ENCODE assay signal across 25 cellular contexts in the genomic region with DNA sequence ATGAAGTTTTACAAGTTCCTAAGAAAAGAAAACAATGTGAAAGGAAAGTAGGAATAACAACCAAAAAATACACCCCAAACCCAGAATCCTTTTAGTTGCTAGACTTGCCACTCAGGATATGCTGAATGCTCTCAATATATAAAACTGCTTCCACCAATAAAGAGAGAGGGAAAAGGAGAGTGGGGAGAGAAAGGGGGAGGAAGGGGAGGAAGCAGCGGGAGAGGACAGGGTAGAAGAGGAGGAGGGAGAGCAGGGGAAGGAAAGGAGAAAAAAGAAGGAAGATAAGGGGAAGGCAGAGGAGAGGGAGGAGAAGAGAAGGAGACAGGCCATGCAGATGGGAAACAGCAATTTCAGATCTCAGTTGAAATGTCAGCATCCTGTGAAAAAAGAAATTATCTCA.
"Had no signal": no experiment of that assay in that cellular context is flagged by ENCODE, and none has a peak within 500 bp of the region (broad histone marks: within the 10 kb centered on the region; RNA-seq: fewer than 3 reads in every experiment).

No MANE protein-coding gene starts in this region.

- H3K4me1 ChIP-seq: gastrocnemius medialis, prostate gland, right atrium auricular region, thyroid gland had no signal

- H3K27me3 ChIP-seq: gastrocnemius medialis, right atrium auricular region, stomach, thyroid gland, vagina had no signal

- H3K9me3 ChIP-seq: gastrocnemius medialis, prostate gland, right atrium auricular region, stomach, thyroid gland, vagina had no signal

- H3K27ac ChIP-seq: coronary artery, epithelial cell of prostate, gastrocnemius medialis, prostate gland, stomach, thyroid gland, vagina had no signal

- H3K4me2 ChIP-seq: smooth muscle cell had no signal

- H3K4me3 ChIP-seq: coronary artery, gastrocnemius medialis, prostate gland, right atrium auricular region, smooth muscle cell, stomach, thyroid gland, vagina had no signal

- ATAC-seq: effector memory CD8-positive, alpha-beta T cell; esophagus mucosa; naive thymus-derived CD8-positive, alpha-beta T cell; sciatic nerve; stimulated activated effector memory CD8-positive, alpha-beta T cell treated with anti-CD3 and anti-CD28 coated beads, Interleukin-12 subunit alpha, Interleukin-12 subunit beta, amount 100 ng/mL, for 72 hours had no signal

- H3K36me3 ChIP-seq: gastrocnemius medialis, prostate gland, right atrium auricular region, stomach, thyroid gland, vagina had no signal

- DNase-seq: effector memory CD8-positive, alpha-beta T cell; foreskin fibroblast; gastrocnemius medialis; head of caudate nucleus; kidney; mammary epithelial cell; midbrain; naive thymus-derived CD8-positive, alpha-beta T cell; nephron progenitor cell; nucleus accumbens; stimulated activated CD4-positive, alpha-beta T cell treated with anti-CD3 and anti-CD28 coated beads, Interleukin-2, amount 100 ng/mL, for 24 hours; stimulated activated CD4-positive, alpha-beta T cell treated with anti-CD3 and anti-CD28 coated beads, Interleukin-4, amount 100 ng/mL, for 24 hours; stimulated activated naive CD4-positive, alpha-beta T cell treated with Interleukin-2 at 50 U/mL for 16 hours; stomach; thyroid gland; trophoblast cell had no signal
